14 cellular contexts compared by ENCODE assay signal in genomic region chr4:14513471-14513870, GRCh38.
"Had no signal": no experiment of that assay in that cellular context is flagged by ENCODE, and none has a peak within 500 bp of the region (broad histone marks: within the 10 kb centered on the region; RNA-seq: fewer than 3 reads in every experiment).

No MANE protein-coding gene starts in this region.

- DNase-seq: activated CD4-positive, alpha-beta T cell treated with anti-CD3 and anti-CD28 coated beads, Interleukin-2, amount 50 U/mL, for 1 hour; activated naive CD8-positive, alpha-beta T cell treated with anti-CD3 and anti-CD28 coated beads for 36 hours; anterior cingulate cortex; central memory CD4-positive, alpha-beta T cell; esophagus squamous epithelium; heart right ventricle; mammary epithelial cell; naive B cell; stimulated activated CD4-positive, alpha-beta T cell treated with anti-CD3 and anti-CD28 coated beads, Interleukin-2, amount 100 ng/mL, for 48 hours; tibial artery had no signal

- H3K36me3 ChIP-seq: esophagus squamous epithelium, gastroesophageal sphincter, heart right ventricle, tibial artery, vagina had no signal

- H3K9me3 ChIP-seq: esophagus squamous epithelium, gastroesophageal sphincter, heart right ventricle, tibial artery, vagina had no signal

- H3K27me3 ChIP-seq: esophagus squamous epithelium, gastroesophageal sphincter, heart right ventricle, tibial artery, vagina had no signal

- H3K4me3 ChIP-seq: coronary artery, esophagus squamous epithelium, gastroesophageal sphincter, heart right ventricle, tibial artery, vagina had no signal

- H3K27ac ChIP-seq: coronary artery, esophagus squamous epithelium, gastroesophageal sphincter, heart right ventricle, parathyroid adenoma, tibial artery, vagina had no signal

- H3K79me2 ChIP-seq: parathyroid adenoma had no signal

- H2AFZ ChIP-seq: parathyroid adenoma had no signal

- H3K4me1 ChIP-seq: esophagus squamous epithelium, gastroesophageal sphincter, heart right ventricle, parathyroid adenoma, tibial artery, vagina had no signal
